11 cellular contexts compared by ENCODE assay signal in genomic region chr15:39631357-39631756, GRCh38. TPM values are rescaled to one million over a fixed set of nuclear protein-coding genes. Genes with fewer than 3 reads are reported as not detected.
DNase-seq lines count a peak whose midpoint lies in the region; ATAC-seq, FAIRE-seq and TF ChIP-seq lines count a peak whose summit lies in the region.
"Had no signal": no experiment of that assay in that cellular context is flagged by ENCODE, and none has a peak within 500 bp of the region (broad histone marks: within the 10 kb centered on the region; RNA-seq: fewer than 3 reads in every experiment).

No MANE protein-coding gene starts in this region.

- peaks cover 4% of the 10 kb centered on the region for H3K36me3 Mint-ChIP-seq in natural killer cell treated with Interleukin-12 subunit alpha and Interleukin-12 subunit beta and Interleukin-15 and Interleukin-18, amount 100 ng/mL, for 72 hours

- intact Hi-C loops in ovary (cut with DNase I) (no loop called here), esophagus squamous epithelium (cut with DNase I) (no loop called here)

- TF ChIP-seq POLR2A in ovary (IDR thresholded peaks at IDR 0.05) (no peak), esophagus squamous epithelium (IDR thresholded peaks at IDR 0.05) (no peak)

- H3K4me3 ChIP-seq in ovary: no peak overlapping the region
- no peak overlapping the region for H3K4me3 ChIP-seq in esophagus squamous epithelium
- H3K4me3 ChIP-seq: thoracic aorta had no signal

- WGBS in ovary, 3 donors: 87 to 97% (median 97%) methylated on average over 3 of the region's 3 CpGs
- WGBS in esophagus squamous epithelium, 2 donors: 61 to 71% methylated on average over 3 of the region's 3 CpGs

- H3K27ac Mint-ChIP-seq in natural killer cell treated with Interleukin-12 subunit alpha and Interleukin-12 subunit beta and Interleukin-15 and Interleukin-18, amount 100 ng/mL, for 72 hours: peak overlapping the region; percentile 47 to 67

- peak overlapping the region; percentile 28 for H3K4me3 Mint-ChIP-seq in natural killer cell treated with Interleukin-12 subunit alpha and Interleukin-12 subunit beta and Interleukin-15 and Interleukin-18, amount 100 ng/mL, for 72 hours
- H3K4me3 Mint-ChIP-seq: naive thymus-derived CD4-positive, alpha-beta T cell had no signal

- H3K36me3 ChIP-seq in ovary (no peaks in the 10 kb centered on the region), esophagus squamous epithelium (no peaks in the 10 kb centered on the region)
- H3K36me3 ChIP-seq: thoracic aorta had no signal

- H3K27me3 Mint-ChIP-seq in natural killer cell treated with Interleukin-12 subunit alpha and Interleukin-12 subunit beta and Interleukin-15 and Interleukin-18, amount 100 ng/mL, for 72 hours: no peaks in the 10 kb centered on the region

- no peak for TF ChIP-seq EP300 in ovary (IDR thresholded peaks at IDR 0.05)

- no peak for ATAC-seq in natural killer cell treated with Interleukin-12 subunit alpha and Interleukin-12 subunit beta and Interleukin-15 and Interleukin-18, amount 100 ng/mL, for 72 hours
- ATAC-seq: naive thymus-derived CD4-positive, alpha-beta T cell; sciatic nerve had no signal

- H3K27ac ChIP-seq in ovary: no peak overlapping the region
- H3K27ac ChIP-seq in esophagus squamous epithelium: no peak overlapping the region
- H3K27ac ChIP-seq: thoracic aorta had no signal

- peaks cover 4% of the 10 kb centered on the region for H3K9me3 Mint-ChIP-seq in natural killer cell treated with Interleukin-12 subunit alpha and Interleukin-12 subunit beta and Interleukin-15 and Interleukin-18, amount 100 ng/mL, for 72 hours

- H3K27me3 ChIP-seq in ovary (no peaks in the 10 kb centered on the region), esophagus squamous epithelium (no peaks in the 10 kb centered on the region)

- H3K9me3 ChIP-seq in ovary: no peaks in the 10 kb centered on the region
- no peaks in the 10 kb centered on the region for H3K9me3 ChIP-seq in esophagus squamous epithelium
- H3K9me3 ChIP-seq: thoracic aorta had no signal

- no peak for FAIRE-seq in D721Med (lab: Jason Lieb, UNC)

- DNase-seq in activated CD4-positive, alpha-beta T cell treated with anti-CD3 and anti-CD28 coated beads for 4 hours: peak; percentile 32 to 36
- DNase-seq in activated CD4-positive, alpha-beta T cell treated with anti-CD3 and anti-CD28 coated beads, Interleukin-2, amount 50 U/mL, for 1 hour: no peak
- DNase-seq in M059J (ENCODE audit: low read depth): peak; percentile 22
- peak; percentile 33 for DNase-seq in amniotic epithelial cell (ENCODE audit: low read depth)
- DNase-seq in natural killer cell treated with Interleukin-12 subunit alpha and Interleukin-12 subunit beta and Interleukin-15 and Interleukin-18, amount 100 ng/mL, for 72 hours (ENCODE audit: low spot score): no peak
- DNase-seq in D721Med (ENCODE audit: insufficient read length, low spot score): no peak
- DNase-seq in ovary: no peak
- no peak for DNase-seq in esophagus squamous epithelium (lab: John Stamatoyannopoulos, UW)

- H3K4me1 ChIP-seq in ovary (ENCODE audit: insufficient read depth) (peaks cover 10% of the 10 kb centered on the region), esophagus squamous epithelium (peaks cover 3 to 27% (median 12%) of the 10 kb centered on the region in 3 donors)

- H3K4me1 Mint-ChIP-seq in natural killer cell treated with Interleukin-12 subunit alpha and Interleukin-12 subunit beta and Interleukin-15 and Interleukin-18, amount 100 ng/mL, for 72 hours (ENCODE audit: low read depth in 2 of 2): peaks cover 42 to 46% of the 10 kb centered on the region in 2 donors

- TF ChIP-seq CTCF in D721Med (IDR thresholded peaks at IDR 0.05; ENCODE audit: insufficient read depth, missing control alignments) (no peak), ovary (IDR thresholded peaks at IDR 0.05) (no peak), esophagus squamous epithelium (IDR thresholded peaks at IDR 0.05) (no peak)

RNA-seq across cellular contexts. Expression of gene THBS1, which starts 50.5 kb away (rescaled TPM):
- total RNA-seq in M059J (2014; rRNA removed; shearing (Covaris generic)): 3,688 and 5,591 TPM in 2 replicates
- total RNA-seq in natural killer cell treated with Interleukin-12 subunit alpha and Interleukin-12 subunit beta and Interleukin-15 and Interleukin-18, amount 100 ng/mL, for 72 hours: under 1 TPM; 0.31 to 0.38 TPM
- total RNA-seq in ovary (100 to 1,000 TPM in 6 of 7 donors, 10 to 100 TPM in 1; 53.6 to 428 (median 234) TPM), esophagus squamous epithelium (100 to 1,000 TPM in 1 of 4 donors, 10 to 100 TPM in 2, 1 to 10 TPM in 1; 6.3 to 110 (median 63.8) TPM)
- polyA plus RNA-seq in ovary: 100 to 1,000 TPM in 1 of 2 donors, 10 to 100 TPM in 1; 64.4 to 118 TPM
- polyA plus RNA-seq: naive thymus-derived CD4-positive, alpha-beta T cell had no signal

Comparison
In these comparisons a context has a peak if more than half of its experiments do, and no peak if none do; other contexts are left out.
1. DNase-seq: peak in activated CD4-positive, alpha-beta T cell treated with anti-CD3 and anti-CD28 coated beads for 4 hours (2 of 2), M059J (single experiment) and amniotic epithelial cell (single experiment); none in activated CD4-positive, alpha-beta T cell treated with anti-CD3 and anti-CD28 coated beads, Interleukin-2, amount 50 U/mL, for 1 hour (single experiment), natural killer cell treated with Interleukin-12 subunit alpha and Interleukin-12 subunit beta and Interleukin-15 and Interleukin-18, amount 100 ng/mL, for 72 hours (single experiment), D721Med (single experiment), ovary (0 of 5) and esophagus squamous epithelium (single experiment).